2 cellular contexts compared by ENCODE assay signal in genomic region chr5:95791751-95792150, GRCh38.
TF ChIP-seq lines count a peak whose summit lies in the region.

No MANE protein-coding gene starts in this region.

TF ChIP-seq in A549, 52 proteins besides CTCF, POLR2A, EP300 and RAD21:
- no peak for TF ChIP-seq CBX8 (IDR thresholded peaks at IDR 0.05)
- TF ChIP-seq ATOH8 (CRISPR knock-in tag; IDR thresholded peaks at IDR 0.05; ENCODE audit: low read depth) = no peak
- TF ChIP-seq JUN (IDR thresholded peaks at IDR 0.05) = no peak
- TF ChIP-seq RARB (CRISPR knock-in tag; IDR thresholded peaks at IDR 0.05) = no peak
- TF ChIP-seq ELK1 (IDR thresholded peaks at IDR 0.05; ENCODE audit: low read depth, low read length) = no peak
- TF ChIP-seq FOSL2 (IDR thresholded peaks at IDR 0.05) = no peak
- TF ChIP-seq FOSL2 (CRISPR knock-in tag; IDR thresholded peaks at IDR 0.05) = no peak
- no peak for TF ChIP-seq PBX3 (IDR thresholded peaks at IDR 0.05)
- TF ChIP-seq TFCP2L1 (CRISPR knock-in tag; IDR thresholded peaks at IDR 0.05) = no peak
- TF ChIP-seq HMGXB4 (CRISPR knock-in tag; IDR thresholded peaks at IDR 0.05; ENCODE audit: borderline replicate concordance) = no peak
- TF ChIP-seq MAFK (IDR thresholded peaks at IDR 0.05; ENCODE audit: partially characterized antibody) = no peak
- TF ChIP-seq ESRRA (IDR thresholded peaks at IDR 0.05; ENCODE audit: borderline replicate concordance, low read length) = no peak
- no peak for TF ChIP-seq HOXB13 (CRISPR knock-in tag; IDR thresholded peaks at IDR 0.05; ENCODE audit: low read depth)
- TF ChIP-seq EHF (CRISPR knock-in tag; IDR thresholded peaks at IDR 0.05) = no peak
- TF ChIP-seq JUNB (IDR thresholded peaks at IDR 0.05) = no peak
- no peak for TF ChIP-seq CBX2 (IDR thresholded peaks at IDR 0.05; ENCODE audit: borderline replicate concordance, low read depth)
- TF ChIP-seq TP53 (CRISPR knock-in tag; IDR thresholded peaks at IDR 0.05) = no peak
TF ChIP-seq in A549: peak in this region for 0.

TF ChIP-seq in IMR-90, 13 proteins besides CTCF, POLR2A, EP300 and RAD21:
- TF ChIP-seq NFE2L2 (IDR thresholded peaks at IDR 0.05; ENCODE audit: low read depth, low read length) = no peak
- no peak for TF ChIP-seq USF2 (IDR thresholded peaks at IDR 0.05; ENCODE audit: low read depth, low read length)
- TF ChIP-seq SMC3 (IDR thresholded peaks at IDR 0.05; ENCODE audit: low read depth, low read length) = no peak
